ENCODE assay signal across 10 cellular contexts in genomic region chr3:15102256-15102655, GRCh38. TPM values are rescaled to one million over a fixed set of nuclear protein-coding genes. Genes with fewer than 3 reads are reported as not detected.
DNase-seq lines count a peak whose midpoint lies in the region; ATAC-seq and TF ChIP-seq lines count a peak whose summit lies in the region.
"Had no signal": no experiment of that assay in that cellular context is flagged by ENCODE, and none has a peak within 500 bp of the region (broad histone marks: within the 10 kb centered on the region; RNA-seq: fewer than 3 reads in every experiment).

No MANE protein-coding gene starts in this region.

- no peaks in the 10 kb centered on the region for H3K36me3 Mint-ChIP-seq in MCF 10A (ENCODE audit: insufficient read depth, unreplicated experiment)

- no peak for TF ChIP-seq CTCF in MCF 10A (IDR thresholded peaks at IDR 0.05; ENCODE audit: unreplicated experiment)

- peaks cover 33% of the 10 kb centered on the region for H3K4me1 Mint-ChIP-seq in MCF 10A (ENCODE audit: insufficient read depth, unreplicated experiment)

- no peaks in the 10 kb centered on the region for H3K9me3 Mint-ChIP-seq in MCF 10A (ENCODE audit: unreplicated experiment)

- intact Hi-C loops in MCF 10A (cut with micrococcal nuclease) = loop anchor here (10.0 kb wide), 2 partner anchors 163 to 273 kb away; no protein-coding TSS in a partner anchor

- H3K27ac ChIP-seq in rectal smooth muscle tissue (ENCODE audit: low read depth, low read length) = peak overlapping the region; percentile 70

- no TSS peak for BruUV-seq in MCF 10A (replicated peaks; lab: Mats Ljungman, UMichigan)

- H3K27me3 Mint-ChIP-seq in MCF 10A (ENCODE audit: insufficient read depth, unreplicated experiment) = no peaks in the 10 kb centered on the region

- no peak overlapping the region for H3K9ac ChIP-seq in rectal smooth muscle tissue (ENCODE audit: low read length)

- POLR2A ChIA-PET in MCF 10A (lab: Yijun Ruan, JAX) = interaction anchor here (0.6 to 3.3 kb wide), 22 partner anchors 9 to 499 kb away, joined by 3 to 42 read pairs (median 3); partner anchors contain the start of genes BTD, CAPN7, CCDC174 and HACL1

- no peaks in the 10 kb centered on the region for H3K27me3 ChIP-seq in rectal smooth muscle tissue (ENCODE audit: control insufficient read depth, insufficient read depth, low read length)

- no peak for ATAC-seq in HG02610 (IDR thresholded peaks at IDR 0.05; ENCODE audit: unreplicated experiment)
- ATAC-seq in stimulated activated naive CD8-positive, alpha-beta T cell treated with anti-CD3 and anti-CD28 coated beads, Interleukin-15, Interleukin-2, amounts not matched to agents 100 U/mL and 50 U/mL, for 24 hours = no peak
- ATAC-seq: activated CD8-positive, alpha-beta T cell treated with anti-CD3 and anti-CD28 coated beads, Interleukin-2, amount 10 ng/mL, durations not matched to agents 7 days and 5 days had no signal

- H3K4me3 Mint-ChIP-seq in MCF 10A (ENCODE audit: unreplicated experiment) = peak overlapping the region; percentile 57
- H3K4me3 Mint-ChIP-seq: activated CD8-positive, alpha-beta T cell treated with anti-CD3 and anti-CD28 coated beads, Interleukin-2, amount 10 ng/mL, durations not matched to agents 7 days and 5 days had no signal

- H3K4me1 ChIP-seq in rectal smooth muscle tissue (ENCODE audit: control insufficient read depth, insufficient read depth, low read length) = peaks cover 7% of the 10 kb centered on the region

- no peaks in the 10 kb centered on the region for H3K36me3 ChIP-seq in rectal smooth muscle tissue (ENCODE audit: control insufficient read depth, insufficient read depth, low read length)

- DNase-seq in H4 (ENCODE audit: low spot score) (peak; percentile 43), MCF 10A (ENCODE audit: unreplicated experiment) (peak; percentile 89), inferior parietal cortex (ENCODE audit: extremely low spot score) (peak; percentile 20), HCEC 1CT (no peak), NCI-H1436 (lab: John Stamatoyannopoulos, UW) (no peak)
- no peak for DNase-seq in stimulated activated naive CD8-positive, alpha-beta T cell treated with anti-CD3 and anti-CD28 coated beads, Interleukin-15, Interleukin-2, amounts not matched to agents 100 U/mL and 50 U/mL, for 24 hours
- DNase-seq: activated CD8-positive, alpha-beta T cell treated with anti-CD3 and anti-CD28 coated beads, Interleukin-2, amount 10 ng/mL, durations not matched to agents 7 days and 5 days; stimulated activated CD8-positive, alpha-beta memory T cell treated with anti-CD3 and anti-CD28 coated beads, Interleukin-4, amount 100 ng/mL, for 48 hours had no signal

- H3K27ac Mint-ChIP-seq in MCF 10A (ENCODE audit: low read depth, unreplicated experiment) = peak overlapping the region; percentile 97
- H3K27ac Mint-ChIP-seq: activated CD8-positive, alpha-beta T cell treated with anti-CD3 and anti-CD28 coated beads, Interleukin-2, amount 10 ng/mL, durations not matched to agents 7 days and 5 days had no signal

- CTCF ChIA-PET in MCF 10A (lab: Yijun Ruan, JAX) = interaction anchor here (0.5 to 1.2 kb wide), 4 partner anchors 38 to 101 kb away, joined by 3 to 5 read pairs (median 4); no protein-coding TSS in a partner anchor

- H3K4me3 ChIP-seq in rectal smooth muscle tissue (ENCODE audit: low read length) = no peak overlapping the region

RNA-seq across cellular contexts. Expression of gene RBSN, which starts 3.3 kb away (rescaled TPM):
- 7.1 and 12.7 TPM in 2 replicates for total RNA-seq in H4 (2014; rRNA removed; shearing (Covaris generic))
- total RNA-seq in MCF 10A (2022) = 37.7 and 39.6 TPM in 2 replicates

RNA-seq across cellular contexts. Expression of gene MRPS25, which starts 37.1 kb away (rescaled TPM):
- total RNA-seq in H4 (2014; rRNA removed; shearing (Covaris generic)) = 22.2 and 22.8 TPM in 2 replicates
- total RNA-seq in MCF 10A (2022) = 81.0 and 87.2 TPM in 2 replicates

Comparison
In these comparisons a context has a peak if more than half of its experiments do, and no peak if none do; other contexts are left out.
1. DNase-seq: peak in H4 (single experiment), MCF 10A (single experiment) and inferior parietal cortex (single experiment); none in HCEC 1CT (single experiment), NCI-H1436 (single experiment) and stimulated activated naive CD8-positive, alpha-beta T cell treated with anti-CD3 and anti-CD28 coated beads, Interleukin-15, Interleukin-2, amounts not matched to agents 100 U/mL and 50 U/mL, for 24 hours (single experiment).